ENCODE assay signal across 9 cellular contexts in the genomic region with DNA sequence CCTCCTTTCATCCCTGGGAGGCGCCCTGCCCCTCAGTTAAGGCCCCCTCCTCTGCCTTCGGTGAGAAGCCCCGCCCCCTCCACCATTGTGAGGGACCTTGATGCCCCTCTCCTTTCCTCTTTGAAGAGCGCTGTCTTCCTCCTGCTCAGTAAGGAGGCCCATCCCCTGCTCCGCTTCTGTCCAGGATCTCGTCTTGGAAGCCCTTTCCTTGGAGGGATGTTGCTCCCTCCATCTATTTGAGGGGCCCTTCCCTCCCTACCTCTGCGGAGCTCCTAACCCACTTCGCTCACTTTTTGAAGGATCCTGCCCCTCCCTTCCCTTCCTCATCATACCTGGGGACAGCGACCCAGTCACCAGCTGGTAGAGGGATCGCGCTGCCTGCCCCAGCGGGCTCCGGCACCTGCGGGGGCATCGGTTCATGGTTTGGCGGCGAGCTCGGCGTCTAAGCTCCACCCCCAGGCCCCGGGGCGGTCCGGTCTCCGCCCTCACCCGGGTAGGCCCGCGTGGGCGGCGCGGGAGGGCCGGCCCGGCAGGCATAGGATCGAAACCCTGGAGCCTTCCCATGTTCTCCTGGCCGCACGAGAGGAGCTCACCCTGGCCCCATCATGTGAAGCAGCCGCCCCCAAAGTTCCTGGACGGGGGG. TPM values are rescaled to one million over a fixed set of nuclear protein-coding genes. Genes with fewer than 3 reads are reported as not detected.
DNase-seq lines count a peak whose midpoint lies in the region; ATAC-seq, FAIRE-seq and TF ChIP-seq lines count a peak whose summit lies in the region.
"Had no signal": no experiment of that assay in that cellular context is flagged by ENCODE, and none has a peak within 500 bp of the region (broad histone marks: within the 10 kb centered on the region; RNA-seq: fewer than 3 reads in every experiment).

No MANE protein-coding gene starts in this region.

- H3K27me3 ChIP-seq in astrocyte (ENCODE audit: insufficient read depth, low read length): peaks cover 8% of the 10 kb centered on the region
- H3K27me3 ChIP-seq in small intestine (ENCODE audit: control insufficient read depth in 2 of 2, insufficient read depth in 2 of 2, low read length in 2 of 2): no peaks in the 10 kb centered on the region

- H4K20me1 ChIP-seq in astrocyte (ENCODE audit: insufficient read depth, low read length): peaks cover 60% of the 10 kb centered on the region

- H3K9me3 Mint-ChIP-seq in astrocyte (ENCODE audit: unreplicated experiment): no peaks in the 10 kb centered on the region

- H3K4me1 ChIP-seq in astrocyte (ENCODE audit: insufficient read depth, low read length) (peaks cover 15% of the 10 kb centered on the region), small intestine (ENCODE audit: control insufficient read depth in 2 of 2, insufficient read depth in 1 of 2, low read depth in 1 of 2, low read length in 1 of 2) (peaks cover 7 to 15% of the 10 kb centered on the region in 2 donors)

- no peak overlapping the region for H3K27ac Mint-ChIP-seq in astrocyte (ENCODE audit: unreplicated experiment)

- H3K4me1 Mint-ChIP-seq in astrocyte (ENCODE audit: low read depth, unreplicated experiment): peaks cover 14% of the 10 kb centered on the region

- H2AFZ ChIP-seq in astrocyte (ENCODE audit: low read depth, low read length): no peak overlapping the region

- no peak for TF ChIP-seq CTCF in astrocyte (IDR thresholded peaks at IDR 0.05; ENCODE audit: insufficient read depth, low read depth, low read length)

- H3K36me3 ChIP-seq in SK-N-MC (ENCODE audit: insufficient read depth, low read length) (no peaks in the 10 kb centered on the region), astrocyte (ENCODE audit: insufficient read depth, low read length) (no peaks in the 10 kb centered on the region), small intestine (ENCODE audit: control insufficient read depth in 2 of 2, insufficient read depth in 2 of 2, low read length in 2 of 2) (no peaks in the 10 kb centered on the region)

- H3K27ac ChIP-seq in SK-N-MC: no peak overlapping the region
- H3K27ac ChIP-seq in astrocyte (ENCODE audit: low read depth, low read length): no peak overlapping the region
- H3K27ac ChIP-seq in small intestine (ENCODE audit: low read depth in 1 of 2, low read length in 1 of 2): no peak overlapping the region

- no peaks in the 10 kb centered on the region for H3K9me3 ChIP-seq in SK-N-MC (ENCODE audit: low read depth, low read length)
- H3K9me3 ChIP-seq in astrocyte (ENCODE audit: insufficient read depth, low read depth, low read length): no peaks in the 10 kb centered on the region
- H3K9me3 ChIP-seq in small intestine (ENCODE audit: control insufficient read depth, low read depth): no peaks in the 10 kb centered on the region

- H3K4me2 ChIP-seq in astrocyte (ENCODE audit: low read length): peak overlapping the region; percentile 95

- DNase-seq in DMS53 (lab: John Stamatoyannopoulos, UW) (peak; percentile 57), DMS53 treated with DMSO at 0.1 percent for 48 hours (lab: John Stamatoyannopoulos, UW; ENCODE audit: unreplicated experiment) (no peak), SK-N-MC (ENCODE audit: low read depth, low spot score) (no peak), astrocyte (ENCODE audit: low read depth) (no peak), hypothalamus (lab: John Stamatoyannopoulos, UW) (peak in 34 of 51 donors; percentile 12 to 72 (median 46)), small intestine (peak; percentile 45), NCI-H774 (lab: John Stamatoyannopoulos, UW) (no peak)

- H3K79me2 ChIP-seq in astrocyte (ENCODE audit: insufficient read depth, low read length): no peaks in the 10 kb centered on the region

- peak overlapping the region; percentile 76 for H3K4me3 Mint-ChIP-seq in astrocyte (ENCODE audit: unreplicated experiment)

- FAIRE-seq in astrocyte (lab: Jason Lieb, UNC) (no peak), small intestine (lab: Jason Lieb, UNC) (no peak)
- FAIRE-seq: A204.1 had no signal

- no peak for ATAC-seq in GM21423 (IDR thresholded peaks at IDR 0.05; ENCODE audit: unreplicated experiment)

- no peak overlapping the region for H3K9ac ChIP-seq in SK-N-MC (ENCODE audit: insufficient read length)
- H3K9ac ChIP-seq in astrocyte (ENCODE audit: low read length): no peak overlapping the region

- H3K36me3 Mint-ChIP-seq in astrocyte (ENCODE audit: low read depth, unreplicated experiment): peaks cover 5% of the 10 kb centered on the region

- H3K27me3 Mint-ChIP-seq in astrocyte (ENCODE audit: low read depth, unreplicated experiment): peaks cover 13% of the 10 kb centered on the region

- H3K4me3 ChIP-seq in SK-N-MC (peak overlapping the region; percentile 58), astrocyte (ENCODE audit: insufficient read depth, low read depth, low read length) (peak overlapping the region; percentile 29), small intestine (ENCODE audit: low read depth in 1 of 2, low read length in 2 of 2) (peak overlapping the region in 1 of 2 donors; percentile 55)

- 12 to 19% (median 16%) methylated on average over 32 to 36 of the region's 36 CpGs for WGBS in small intestine, 3 donors

RNA-seq across cellular contexts. Expression of a gene that starts 4.1 kb away (rescaled TPM):
- 1.9 and 2.5 TPM in 2 replicates for total RNA-seq in astrocyte
- polyA plus RNA-seq in small intestine: 1 to 10 TPM; 2.5 to 3.6 (median 3.2) TPM

RNA-seq across cellular contexts. Expression of a gene that starts 21.3 kb away (rescaled TPM):
- 106 and 119 TPM in 2 replicates for total RNA-seq in astrocyte
- 10 to 100 TPM; 26.5 to 34.0 (median 28.5) TPM for polyA plus RNA-seq in small intestine

RNA-seq across cellular contexts. Expression of a gene that starts 56.3 kb away (rescaled TPM):
- 36.5 and 40.7 TPM in 2 replicates for total RNA-seq in astrocyte
- polyA plus RNA-seq in small intestine: 10 to 100 TPM in 2 of 3 donors, 1 to 10 TPM in 1; 2.5 to 49.8 (median 14.9) TPM

Comparison
In these comparisons a context has a peak if more than half of its experiments do, and no peak if none do; other contexts are left out.
1. DNase-seq: peak in DMS53 (single experiment), hypothalamus (34 of 51) and small intestine (single experiment); none in DMS53 treated with DMSO at 0.1 percent for 48 hours (single experiment), SK-N-MC (single experiment), astrocyte (single experiment) and NCI-H774 (single experiment).